In the genomic region with DNA sequence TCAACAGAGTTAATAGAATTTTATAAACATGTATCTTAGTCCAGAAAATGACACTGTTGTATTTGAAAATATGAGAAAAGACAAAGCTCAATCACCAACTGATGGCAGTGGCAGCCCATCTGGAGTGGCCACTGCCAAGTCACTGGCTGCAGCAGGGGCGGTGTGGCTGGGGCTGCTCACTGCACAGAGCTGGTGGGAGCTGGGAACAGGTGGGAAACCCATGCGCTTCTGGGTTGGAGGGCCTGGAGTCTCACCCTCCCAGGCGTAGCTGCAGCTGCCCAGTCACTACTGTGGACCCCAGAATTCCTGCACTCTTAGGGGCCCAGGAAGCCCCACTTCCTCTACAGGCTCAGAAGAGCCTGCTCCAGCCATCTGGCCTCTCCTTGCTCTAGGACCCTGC, we compare ENCODE assay signal across 1 cellular context.
TF ChIP-seq lines count a peak whose summit lies in the region.

No MANE protein-coding gene starts in this region.

TF ChIP-seq in H1, 55 proteins besides CTCF, POLR2A, EP300 and RAD21 (continued from another document):
- TF ChIP-seq, protein P1, sequence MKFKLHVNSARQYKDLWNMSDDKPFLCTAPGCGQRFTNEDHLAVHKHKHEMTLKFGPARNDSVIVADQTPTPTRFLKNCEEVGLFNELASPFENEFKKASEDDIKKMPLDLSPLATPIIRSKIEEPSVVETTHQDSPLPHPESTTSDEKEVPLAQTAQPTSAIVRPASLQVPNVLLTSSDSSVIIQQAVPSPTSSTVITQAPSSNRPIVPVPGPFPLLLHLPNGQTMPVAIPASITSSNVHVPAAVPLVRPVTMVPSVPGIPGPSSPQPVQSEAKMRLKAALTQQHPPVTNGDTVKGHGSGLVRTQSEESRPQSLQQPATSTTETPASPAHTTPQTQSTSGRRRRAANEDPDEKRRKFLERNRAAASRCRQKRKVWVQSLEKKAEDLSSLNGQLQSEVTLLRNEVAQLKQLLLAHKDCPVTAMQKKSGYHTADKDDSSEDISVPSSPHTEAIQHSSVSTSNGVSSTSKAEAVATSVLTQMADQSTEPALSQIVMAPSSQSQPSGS (IDR thresholded peaks at IDR 0.05; ENCODE audit: low read length) = no peak
- TF ChIP-seq POLR2AphosphoS5 (IDR thresholded peaks at IDR 0.05; ENCODE audit: low read depth, low read length) (no peak), CREB1 (IDR thresholded peaks at IDR 0.05) (no peak), SP1 (IDR thresholded peaks at IDR 0.05; ENCODE audit: low read depth, low read length) (no peak), RBBP5 (IDR thresholded peaks at IDR 0.05; ENCODE audit: borderline replicate concordance, low read depth, low read length) (no peak), FOSL1 (IDR thresholded peaks at IDR 0.05; ENCODE audit: insufficient read depth, low read depth, low read length) (no peak), SIN3A (conservative IDR thresholded peaks at IDR 0.05 in 1 of 2, IDR thresholded peaks at IDR 0.05 in 1 of 2; ENCODE audit: low read depth in 1 of 2, low read length in 2 of 2) (no peak), CTBP2 (IDR thresholded peaks at IDR 0.05; ENCODE audit: borderline replicate concordance, insufficient read depth, insufficient read length, low read length) (no peak), CHD1 (IDR thresholded peaks at IDR 0.05; ENCODE audit: low read depth, low read length) (no peak), KDM5A (IDR thresholded peaks at IDR 0.05; ENCODE audit: low read length) (no peak), ASH2L (IDR thresholded peaks at IDR 0.05; ENCODE audit: low read length) (no peak), SP2 (IDR thresholded peaks at IDR 0.05; ENCODE audit: low read length) (no peak), CBX5 (IDR thresholded peaks at IDR 0.05; ENCODE audit: low read depth, low read length) (no peak), GABPA (IDR thresholded peaks at IDR 0.05; ENCODE audit: borderline replicate concordance, insufficient read depth, low read length) (no peak)
- TF ChIP-seq, protein P2, sequence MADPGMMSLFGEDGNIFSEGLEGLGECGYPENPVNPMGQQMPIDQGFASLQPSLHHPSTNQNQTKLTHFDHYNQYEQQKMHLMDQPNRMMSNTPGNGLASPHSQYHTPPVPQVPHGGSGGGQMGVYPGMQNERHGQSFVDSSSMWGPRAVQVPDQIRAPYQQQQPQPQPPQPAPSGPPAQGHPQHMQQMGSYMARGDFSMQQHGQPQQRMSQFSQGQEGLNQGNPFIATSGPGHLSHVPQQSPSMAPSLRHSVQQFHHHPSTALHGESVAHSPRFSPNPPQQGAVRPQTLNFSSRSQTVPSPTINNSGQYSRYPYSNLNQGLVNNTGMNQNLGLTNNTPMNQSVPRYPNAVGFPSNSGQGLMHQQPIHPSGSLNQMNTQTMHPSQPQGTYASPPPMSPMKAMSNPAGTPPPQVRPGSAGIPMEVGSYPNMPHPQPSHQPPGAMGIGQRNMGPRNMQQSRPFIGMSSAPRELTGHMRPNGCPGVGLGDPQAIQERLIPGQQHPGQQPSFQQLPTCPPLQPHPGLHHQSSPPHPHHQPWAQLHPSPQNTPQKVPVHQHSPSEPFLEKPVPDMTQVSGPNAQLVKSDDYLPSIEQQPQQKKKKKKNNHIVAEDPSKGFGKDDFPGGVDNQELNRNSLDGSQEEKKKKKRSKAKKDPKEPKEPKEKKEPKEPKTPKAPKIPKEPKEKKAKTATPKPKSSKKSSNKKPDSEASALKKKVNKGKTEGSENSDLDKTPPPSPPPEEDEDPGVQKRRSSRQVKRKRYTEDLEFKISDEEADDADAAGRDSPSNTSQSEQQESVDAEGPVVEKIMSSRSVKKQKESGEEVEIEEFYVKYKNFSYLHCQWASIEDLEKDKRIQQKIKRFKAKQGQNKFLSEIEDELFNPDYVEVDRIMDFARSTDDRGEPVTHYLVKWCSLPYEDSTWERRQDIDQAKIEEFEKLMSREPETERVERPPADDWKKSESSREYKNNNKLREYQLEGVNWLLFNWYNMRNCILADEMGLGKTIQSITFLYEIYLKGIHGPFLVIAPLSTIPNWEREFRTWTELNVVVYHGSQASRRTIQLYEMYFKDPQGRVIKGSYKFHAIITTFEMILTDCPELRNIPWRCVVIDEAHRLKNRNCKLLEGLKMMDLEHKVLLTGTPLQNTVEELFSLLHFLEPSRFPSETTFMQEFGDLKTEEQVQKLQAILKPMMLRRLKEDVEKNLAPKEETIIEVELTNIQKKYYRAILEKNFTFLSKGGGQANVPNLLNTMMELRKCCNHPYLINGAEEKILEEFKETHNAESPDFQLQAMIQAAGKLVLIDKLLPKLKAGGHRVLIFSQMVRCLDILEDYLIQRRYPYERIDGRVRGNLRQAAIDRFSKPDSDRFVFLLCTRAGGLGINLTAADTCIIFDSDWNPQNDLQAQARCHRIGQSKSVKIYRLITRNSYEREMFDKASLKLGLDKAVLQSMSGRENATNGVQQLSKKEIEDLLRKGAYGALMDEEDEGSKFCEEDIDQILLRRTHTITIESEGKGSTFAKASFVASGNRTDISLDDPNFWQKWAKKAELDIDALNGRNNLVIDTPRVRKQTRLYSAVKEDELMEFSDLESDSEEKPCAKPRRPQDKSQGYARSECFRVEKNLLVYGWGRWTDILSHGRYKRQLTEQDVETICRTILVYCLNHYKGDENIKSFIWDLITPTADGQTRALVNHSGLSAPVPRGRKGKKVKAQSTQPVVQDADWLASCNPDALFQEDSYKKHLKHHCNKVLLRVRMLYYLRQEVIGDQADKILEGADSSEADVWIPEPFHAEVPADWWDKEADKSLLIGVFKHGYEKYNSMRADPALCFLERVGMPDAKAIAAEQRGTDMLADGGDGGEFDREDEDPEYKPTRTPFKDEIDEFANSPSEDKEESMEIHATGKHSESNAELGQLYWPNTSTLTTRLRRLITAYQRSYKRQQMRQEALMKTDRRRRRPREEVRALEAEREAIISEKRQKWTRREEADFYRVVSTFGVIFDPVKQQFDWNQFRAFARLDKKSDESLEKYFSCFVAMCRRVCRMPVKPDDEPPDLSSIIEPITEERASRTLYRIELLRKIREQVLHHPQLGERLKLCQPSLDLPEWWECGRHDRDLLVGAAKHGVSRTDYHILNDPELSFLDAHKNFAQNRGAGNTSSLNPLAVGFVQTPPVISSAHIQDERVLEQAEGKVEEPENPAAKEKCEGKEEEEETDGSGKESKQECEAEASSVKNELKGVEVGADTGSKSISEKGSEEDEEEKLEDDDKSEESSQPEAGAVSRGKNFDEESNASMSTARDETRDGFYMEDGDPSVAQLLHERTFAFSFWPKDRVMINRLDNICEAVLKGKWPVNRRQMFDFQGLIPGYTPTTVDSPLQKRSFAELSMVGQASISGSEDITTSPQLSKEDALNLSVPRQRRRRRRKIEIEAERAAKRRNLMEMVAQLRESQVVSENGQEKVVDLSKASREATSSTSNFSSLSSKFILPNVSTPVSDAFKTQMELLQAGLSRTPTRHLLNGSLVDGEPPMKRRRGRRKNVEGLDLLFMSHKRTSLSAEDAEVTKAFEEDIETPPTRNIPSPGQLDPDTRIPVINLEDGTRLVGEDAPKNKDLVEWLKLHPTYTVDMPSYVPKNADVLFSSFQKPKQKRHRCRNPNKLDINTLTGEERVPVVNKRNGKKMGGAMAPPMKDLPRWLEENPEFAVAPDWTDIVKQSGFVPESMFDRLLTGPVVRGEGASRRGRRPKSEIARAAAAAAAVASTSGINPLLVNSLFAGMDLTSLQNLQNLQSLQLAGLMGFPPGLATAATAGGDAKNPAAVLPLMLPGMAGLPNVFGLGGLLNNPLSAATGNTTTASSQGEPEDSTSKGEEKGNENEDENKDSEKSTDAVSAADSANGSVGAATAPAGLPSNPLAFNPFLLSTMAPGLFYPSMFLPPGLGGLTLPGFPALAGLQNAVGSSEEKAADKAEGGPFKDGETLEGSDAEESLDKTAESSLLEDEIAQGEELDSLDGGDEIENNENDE (IDR thresholded peaks at IDR 0.05; ENCODE audit: insufficient replicate concordance, low read length) = no peak
